8 cellular contexts compared by ENCODE assay signal in the genomic region with DNA sequence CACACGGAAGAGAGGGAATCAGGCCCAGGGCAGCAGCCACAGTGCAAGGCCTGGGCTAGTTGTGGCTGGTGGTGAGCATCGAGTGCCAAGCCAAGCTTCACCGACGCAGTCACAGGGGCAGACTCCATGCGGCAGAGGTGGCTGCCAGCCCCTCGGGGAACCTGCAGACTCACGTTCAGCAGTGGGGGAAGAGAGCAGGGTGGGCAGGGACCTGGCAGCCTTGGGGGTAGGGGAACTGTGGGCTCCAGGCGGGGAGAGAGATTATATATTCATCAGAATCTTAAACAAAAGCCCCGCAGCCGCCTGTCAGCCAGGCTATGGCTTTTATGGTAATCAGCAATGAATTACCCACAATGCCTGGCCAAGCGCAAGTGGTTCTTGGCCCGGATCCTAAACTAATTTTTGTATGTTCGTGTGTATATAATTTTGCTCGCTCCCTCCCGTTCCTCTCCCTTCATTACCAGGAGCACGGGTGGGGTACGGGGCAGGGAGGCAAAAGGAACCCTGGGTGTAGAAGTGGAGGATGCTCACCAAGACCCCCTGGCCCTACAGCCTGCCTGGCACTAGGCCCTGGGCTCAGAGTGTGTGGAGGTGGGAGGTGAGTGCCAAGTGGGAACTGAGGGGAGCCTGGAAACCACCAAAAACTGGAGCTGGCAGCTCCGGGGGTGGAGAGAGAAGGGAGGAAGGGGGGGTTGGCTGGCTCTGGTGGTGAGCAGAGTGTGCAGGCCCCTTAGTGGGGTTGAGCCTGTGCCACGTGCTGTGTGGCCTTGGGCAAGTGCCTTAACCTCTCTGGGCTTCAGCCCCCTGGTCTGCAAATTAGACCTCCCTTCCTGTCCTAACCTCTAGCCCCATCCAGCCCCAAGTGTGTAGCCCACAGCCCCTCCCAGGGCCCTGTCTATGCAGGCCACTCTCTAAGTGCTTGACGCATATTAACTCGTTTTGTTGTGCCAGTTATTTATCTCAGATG. TPM values are rescaled to one million over a fixed set of nuclear protein-coding genes. Genes with fewer than 3 reads are reported as not detected.
A peak's percentile ranks its signal among the peaks of the same experiment; 100 is the strongest.
DNase-seq lines count a peak whose midpoint lies in the region; ATAC-seq and TF ChIP-seq lines count a peak whose summit lies in the region.

No MANE protein-coding gene starts in this region.

- H3K27ac Mint-ChIP-seq in Calu3 (ENCODE audit: unreplicated experiment), result no peak overlapping the region

- BruUV-seq in Calu3 (replicated peaks; lab: Mats Ljungman, UMichigan), result no TSS peak

- no peak overlapping the region for H3K4me3 Mint-ChIP-seq in Calu3 (ENCODE audit: low read depth, unreplicated experiment)

- peak overlapping the region; percentile 95 for H3K27ac ChIP-seq in stomach smooth muscle (ENCODE audit: low read length)

- TF ChIP-seq CTCF in Calu3 (IDR thresholded peaks at IDR 0.05; ENCODE audit: unreplicated experiment), result no peak

- H3K9me3 ChIP-seq in MG63 (no peaks in the 10 kb centered on the region), stomach smooth muscle (ENCODE audit: control insufficient read depth in 2 of 2, low read length in 2 of 2) (no peaks in the 10 kb centered on the region)

- CTCF ChIA-PET in Calu3 (lab: Charles Lee), result no interaction called here

- H3K27me3 Mint-ChIP-seq in Calu3 (ENCODE audit: unreplicated experiment), result no peaks in the 10 kb centered on the region

- peaks cover 12% of the 10 kb centered on the region for H3K4me1 ChIP-seq in stomach smooth muscle (ENCODE audit: control insufficient read depth, insufficient read depth, low read length)

- H3K27me3 ChIP-seq in MG63 (no peaks in the 10 kb centered on the region), stomach smooth muscle (ENCODE audit: control insufficient read depth in 1 of 2, insufficient read depth in 2 of 2, low read length in 2 of 2) (no peaks in the 10 kb centered on the region)

- H3K4me3 ChIP-seq in MG63, result no peak overlapping the region
- peak overlapping the region; percentile 47 to 69 for H3K4me3 ChIP-seq in stomach smooth muscle (ENCODE audit: low read length in 2 of 2)

- H3K4me1 Mint-ChIP-seq in Calu3 (ENCODE audit: low read depth, unreplicated experiment), result no peaks in the 10 kb centered on the region

- H3K36me3 Mint-ChIP-seq in Calu3 (ENCODE audit: insufficient read depth, unreplicated experiment), result no peaks in the 10 kb centered on the region

- ATAC-seq in GM18502 (IDR thresholded peaks at IDR 0.05; ENCODE audit: poor library complexity, unreplicated experiment), result no peak

- H3K9me3 Mint-ChIP-seq in Calu3 (ENCODE audit: low read depth, unreplicated experiment), result no peaks in the 10 kb centered on the region

- H3K9ac ChIP-seq in stomach smooth muscle (ENCODE audit: low read length in 2 of 2), result peak overlapping the region; percentile 84 to 98

- H3K36me3 ChIP-seq in MG63 (no peaks in the 10 kb centered on the region), stomach smooth muscle (ENCODE audit: control insufficient read depth in 2 of 2, insufficient read depth in 2 of 2, low read length in 2 of 2) (no peaks in the 10 kb centered on the region)

- DNase-seq in MG63 (peak; percentile 55), amygdala (lab: John Stamatoyannopoulos, UW) (peak in 55 of 56 donors; percentile 12 to 89 (median 71)), hippocampal formation (lab: John Stamatoyannopoulos, UW) (peak; percentile 67 to 80), Calu3 (no peak), GM19238 (ENCODE audit: insufficient read length, low spot score) (no peak)
- no peak for DNase-seq in activated effector memory CD4-positive, alpha-beta T cell treated with Interleukin-2 at 50 U/mL for 16 hours

- intact Hi-C loops in Calu3 (cut with micrococcal nuclease; ENCODE audit: unreplicated experiment), result no loop called here

RNA-seq across cellular contexts. Expression of gene PTPRS, which starts 31.9 kb away (rescaled TPM):
- total RNA-seq in MG63 (2014; rRNA removed; shearing (Covaris generic); ENCODE audit: low replicate concordance), result 24.1 and 30.6 TPM in 2 replicates
- 91.4 and 93.0 TPM in 2 replicates for total RNA-seq in Calu3 (2022)

Comparison
In these comparisons a context has a peak if more than half of its experiments do, and no peak if none do; other contexts are left out.
1. DNase-seq: peak in MG63 (single experiment), amygdala (55 of 56) and hippocampal formation (2 of 2); none in activated effector memory CD4-positive, alpha-beta T cell treated with Interleukin-2 at 50 U/mL for 16 hours (single experiment), Calu3 (single experiment) and GM19238 (single experiment).